In genomic region chr13:109092186-109092585, GRCh38 we compare ENCODE assay signal across 4 cellular contexts.
A peak's percentile ranks its signal among the peaks of the same experiment; 100 is the strongest.
DNase-seq lines count a peak whose midpoint lies in the region; ATAC-seq, FAIRE-seq and TF ChIP-seq lines count a peak whose summit lies in the region.
"Not testable (repeated sequence)": the region's sequence is repeated elsewhere in the genome, so short reads cannot be mapped to it uniquely, and the experiment has no call there.

No MANE protein-coding gene starts in this region.

- not testable (repeated sequence) for H3K9ac ChIP-seq in K562 (ENCODE audit: insufficient read depth in 1 of 2, low read depth in 2 of 2, low read length in 2 of 2)

- peaks cover 11% of the 10 kb centered on the region for H3K9me3 Mint-ChIP-seq in stimulated activated naive CD8-positive, alpha-beta T cell treated with anti-CD3 and anti-CD28 coated beads, Interleukin-15, Interleukin-2, amounts not matched to agents 100 ng/mL and 50 ng/mL, for 24 hours

- not testable (repeated sequence) for DNase-seq in K562 (ENCODE audit: extremely low read depth in 1 of 4, low spot score in 3 of 4)

- not testable (repeated sequence) for H3K4me1 ChIP-seq in HEK293 (ENCODE audit: control insufficient read depth, insufficient read depth, low read length); K562 (replicated peaks in 1 of 2; ENCODE audit: control insufficient read depth in 2 of 2, insufficient read depth in 2 of 2, low read length in 2 of 2)

- H2AFZ ChIP-seq in K562 (ENCODE audit: low read depth, low read length): not testable (repeated sequence)

- H3K36me3 ChIP-seq in HEK293 (ENCODE audit: control insufficient read depth in 2 of 2, insufficient read depth in 1 of 2, low read length in 2 of 2); K562 (ENCODE audit: control insufficient read depth, insufficient read depth, low read length): not testable (repeated sequence)

- H3K27me3 ChIP-seq in K562 (ENCODE audit: control insufficient read depth in 2 of 2, insufficient read depth in 2 of 2, low read length in 2 of 2): not testable (repeated sequence)

- intact Hi-C loops in K562 (cut with micrococcal nuclease): not testable (repeated sequence)

- BruUV-seq in K562 (replicated peaks; lab: Mats Ljungman, UMichigan): not testable (repeated sequence)

- TF ChIP-seq POLR2A in K562 (conservative IDR thresholded peaks at IDR 0.05): not testable (repeated sequence)

- ATAC-seq in SK-N-SH treated with all-trans-retinoic acid at 6 μM for 48 hours, K562: not testable (repeated sequence)

- H3K4me3 Mint-ChIP-seq in stimulated activated naive CD8-positive, alpha-beta T cell treated with anti-CD3 and anti-CD28 coated beads, Interleukin-15, Interleukin-2, amounts not matched to agents 100 ng/mL and 50 ng/mL, for 24 hours: not testable (repeated sequence)

- H3K9me3 ChIP-seq in HEK293 (ENCODE audit: control insufficient read depth, insufficient read depth, low read depth, low read length); K562 (replicated peaks; ENCODE audit: control insufficient read depth, insufficient read depth, low read depth, low read length): not testable (repeated sequence)

- not testable (repeated sequence) for H3K4me3 ChIP-seq in HEK293 (ENCODE audit: low read depth, low read length); K562

- H3K27me3 Mint-ChIP-seq in stimulated activated naive CD8-positive, alpha-beta T cell treated with anti-CD3 and anti-CD28 coated beads, Interleukin-15, Interleukin-2, amounts not matched to agents 100 ng/mL and 50 ng/mL, for 24 hours: peaks cover 17% of the 10 kb centered on the region

- H3K27ac ChIP-seq in HEK293 (ENCODE audit: extremely low read depth, low read depth, low read length); K562 (ENCODE audit: extremely low read depth, low read depth, low read length): not testable (repeated sequence)

- 23% methylated on average over 3 of the region's 3 CpGs for WGBS in K562 (ENCODE audit: insufficient coverage, low coverage, missing lambda C conversion rate)

- H3K36me3 Mint-ChIP-seq in stimulated activated naive CD8-positive, alpha-beta T cell treated with anti-CD3 and anti-CD28 coated beads, Interleukin-15, Interleukin-2, amounts not matched to agents 100 ng/mL and 50 ng/mL, for 24 hours (ENCODE audit: low read depth): not testable (repeated sequence)

- not testable (repeated sequence) for H3K4me1 Mint-ChIP-seq in stimulated activated naive CD8-positive, alpha-beta T cell treated with anti-CD3 and anti-CD28 coated beads, Interleukin-15, Interleukin-2, amounts not matched to agents 100 ng/mL and 50 ng/mL, for 24 hours (ENCODE audit: low read depth)

- peak overlapping the region; percentile 67 for H3K27ac Mint-ChIP-seq in stimulated activated naive CD8-positive, alpha-beta T cell treated with anti-CD3 and anti-CD28 coated beads, Interleukin-15, Interleukin-2, amounts not matched to agents 100 ng/mL and 50 ng/mL, for 24 hours

- in situ Hi-C loops in K562 (cut with MboI): not testable (repeated sequence)

- H3K79me2 ChIP-seq in K562 (ENCODE audit: control insufficient read depth, insufficient read depth, low read length): not testable (repeated sequence)

- H3K9me1 ChIP-seq in K562 (ENCODE audit: control insufficient read depth, insufficient read depth, low read length): not testable (repeated sequence)

- not testable (repeated sequence) for TF ChIP-seq CTCF in HEK293 (tag by site-specific recombination; IDR thresholded peaks at IDR 0.05); K562 (IDR thresholded peaks at IDR 0.05 in 2 of 3, conservative IDR thresholded peaks at IDR 0.05 in 1 of 3; ENCODE audit: insufficient read depth in 2 of 3, low read depth in 1 of 3, low read length in 3 of 3)

- TF ChIP-seq EP300 in K562 (IDR thresholded peaks at IDR 0.05; ENCODE audit: low read length): not testable (repeated sequence)

- not testable (repeated sequence) for FAIRE-seq in K562 (lab: Jason Lieb, UNC)

- POLR2A ChIA-PET in HEK293 (lab: Yijun Ruan, JAX); K562 (lab: Yijun Ruan, JAX): not testable (repeated sequence)

- not testable (repeated sequence) for TF ChIP-seq RAD21 in K562 (CRISPR knock-in tag; conservative IDR thresholded peaks at IDR 0.05 in 1 of 2, IDR thresholded peaks at IDR 0.05 in 1 of 2)

- H4K20me1 ChIP-seq in K562 (replicated peaks; ENCODE audit: control insufficient read depth, insufficient read depth, low read length): not testable (repeated sequence)

- H3K4me2 ChIP-seq in K562 (ENCODE audit: insufficient read depth, low read length): not testable (repeated sequence)

- CTCF ChIA-PET in HEK293 (lab: Yijun Ruan, JAX); K562 (lab: Yijun Ruan, JAX; ENCODE audit: low intra/inter-chr PET ratio): not testable (repeated sequence)

TF ChIP-seq in HEK293, 187 proteins besides CTCF, POLR2A, EP300 and RAD21:
- TF ChIP-seq ZNF146 (tag by site-specific recombination; IDR thresholded peaks at IDR 0.05): peak; percentile 30; the same call in 1 of the 2 replicates

TF ChIP-seq in SK-N-SH treated with all-trans-retinoic acid at 6 μM for 48 hours, 23 proteins besides CTCF, POLR2A, EP300 and RAD21:
- peak; percentile 95 for TF ChIP-seq ZNF8 (CRISPR knock-in tag; IDR thresholded peaks at IDR 0.05)

TF ChIP-seq in K562, 482 proteins besides CTCF, POLR2A, EP300 and RAD21:
- peak; percentile 70 for TF ChIP-seq ZNF146 (CRISPR knock-in tag; IDR thresholded peaks at IDR 0.05; ENCODE audit: unreplicated experiment)
